Comparison of ENCODE assay signal across 8 cellular contexts in genomic region chr5:53560028-53560427, GRCh38. TPM values are rescaled to one million over a fixed set of nuclear protein-coding genes. Genes with fewer than 3 reads are reported as not detected.
A peak's percentile ranks its signal among the peaks of the same experiment; 100 is the strongest.
DNase-seq lines count a peak whose midpoint lies in the region; ATAC-seq, FAIRE-seq and TF ChIP-seq lines count a peak whose summit lies in the region.

No MANE protein-coding gene starts in this region.

- TF ChIP-seq POLR2A in GM12891 (IDR thresholded peaks at IDR 0.05; ENCODE audit: low read depth, low read length) = no peak

- no peaks in the 10 kb centered on the region for H3K27me3 ChIP-seq in BLaER1 treated with 17β-estradiol and CSF1 and Interleukin-3, amounts not matched to agents 10 nM and 100 nM
- no peaks in the 10 kb centered on the region for H3K27me3 ChIP-seq in muscle layer of duodenum (ENCODE audit: low read depth, low read length)

- H3K9me3 ChIP-seq in BLaER1 treated with 17β-estradiol and CSF1 and Interleukin-3, amounts not matched to agents 10 nM and 100 nM (replicated peaks in 1 of 11) = peaks cover 7 to 12% (median 10%) of the 10 kb centered on the region in 11 experiments; a peak in 18 of 22 replicates
- H3K9me3 ChIP-seq in KOPT-K1 (ENCODE audit: insufficient read depth, low read length, poor library complexity, severe bottlenecking) = peaks cover 8% of the 10 kb centered on the region
- H3K9me3 ChIP-seq in muscle layer of duodenum (ENCODE audit: control insufficient read depth in 1 of 2, low read length in 2 of 2) = peaks cover 0 to 6% of the 10 kb centered on the region in 2 donors

- peaks cover 0 to 10% (median 0%) of the 10 kb centered on the region in 11 experiments; a peak in 4 of 22 replicates for H4K20me1 ChIP-seq in BLaER1 treated with 17β-estradiol and CSF1 and Interleukin-3, amounts not matched to agents 10 nM and 100 nM

- DNase-seq in choroid plexus epithelial cell (ENCODE audit: low read depth) (no peak), AML-193 (lab: John Stamatoyannopoulos, UW) (no peak), GM12891 (ENCODE audit: insufficient read length, low spot score) (no peak), GM19240 (ENCODE audit: insufficient read length, low spot score) (no peak)

- H3K4me3 ChIP-seq in BLaER1 treated with 17β-estradiol and CSF1 and Interleukin-3, amounts not matched to agents 10 nM and 100 nM = peak overlapping the region; percentile 63 to 75 (median 72)
- H3K4me3 ChIP-seq in choroid plexus epithelial cell (ENCODE audit: low read depth, low read length) (peak overlapping the region; percentile 78), muscle layer of duodenum (ENCODE audit: low read depth in 1 of 2, low read length in 2 of 2) (peak overlapping the region; percentile 85 to 98)

- TF ChIP-seq CTCF in choroid plexus epithelial cell (conservative IDR thresholded peaks at IDR 0.05; ENCODE audit: low read depth, low read length) = no peak

- no peaks in the 10 kb centered on the region; a peak in 1 of 22 replicates for H3K36me3 ChIP-seq in BLaER1 treated with 17β-estradiol and CSF1 and Interleukin-3, amounts not matched to agents 10 nM and 100 nM
- H3K36me3 ChIP-seq in KOPT-K1 (ENCODE audit: insufficient read depth, low read length) (no peaks in the 10 kb centered on the region), muscle layer of duodenum (ENCODE audit: control insufficient read depth in 1 of 2, insufficient read depth in 2 of 2, low read length in 2 of 2) (no peaks in the 10 kb centered on the region)

- peak overlapping the region in 10 of 11 experiments; percentile 41 to 60 (median 48); a peak in 19 of 22 replicates for H3K4me2 ChIP-seq in BLaER1 treated with 17β-estradiol and CSF1 and Interleukin-3, amounts not matched to agents 10 nM and 100 nM

- H3K4me1 ChIP-seq in BLaER1 treated with 17β-estradiol and CSF1 and Interleukin-3, amounts not matched to agents 10 nM and 100 nM = peaks cover 0 to 9% (median 7%) of the 10 kb centered on the region in 10 experiments; a peak in 8 of 20 replicates
- peaks cover 0 to 32% of the 10 kb centered on the region in 2 donors for H3K4me1 ChIP-seq in muscle layer of duodenum (ENCODE audit: control insufficient read depth in 1 of 2, insufficient read depth in 2 of 2, low read length in 2 of 2)

- peak overlapping the region; percentile 82 to 91 (median 85); a peak in 16 of 22 replicates for H3K9ac ChIP-seq in BLaER1 treated with 17β-estradiol and CSF1 and Interleukin-3, amounts not matched to agents 10 nM and 100 nM

- ATAC-seq in GM19467 (IDR thresholded peaks at IDR 0.05; ENCODE audit: unreplicated experiment) = peak; percentile 16

- FAIRE-seq in GM12891 (lab: Jason Lieb, UNC) = no peak

- H3K27ac ChIP-seq in BLaER1 treated with 17β-estradiol and CSF1 and Interleukin-3, amounts not matched to agents 10 nM and 100 nM = peak overlapping the region; percentile 80 to 88 (median 86); a peak in 16 of 22 replicates
- H3K27ac ChIP-seq in KOPT-K1 (ENCODE audit: low read depth, low read length, poor library complexity, severe bottlenecking) (peak overlapping the region; percentile 82), muscle layer of duodenum (ENCODE audit: low read length) (peak overlapping the region; percentile 91)

TF ChIP-seq in GM12891, 5 proteins besides CTCF, POLR2A, EP300 and RAD21:
- TF ChIP-seq SPI1 (IDR thresholded peaks at IDR 0.05; ENCODE audit: low read depth, low read length) (no peak), PAX5 (IDR thresholded peaks at IDR 0.05; ENCODE audit: insufficient read depth, low read length, severe bottlenecking) (no peak), POU2F2 (IDR thresholded peaks at IDR 0.05; ENCODE audit: low read depth, low read length) (no peak), TAF1 (IDR thresholded peaks at IDR 0.05; ENCODE audit: low read depth, low read length) (no peak), POLR2AphosphoS5 (IDR thresholded peaks at IDR 0.05; ENCODE audit: low read depth, low read length) (no peak)

RNA-seq across cellular contexts. Expression of gene NDUFS4, which starts 0.4 kb away (rescaled TPM):
- 98.4 TPM for polyA plus RNA-seq in GM12891 (2012; ENCODE audit: low read depth, missing spikeins)
